29 cellular contexts compared by ENCODE assay signal in genomic region chr5:159073030-159073429, GRCh38. TPM values are rescaled to one million over a fixed set of nuclear protein-coding genes. Genes with fewer than 3 reads are reported as not detected.
DNase-seq lines count a peak whose midpoint lies in the region; ATAC-seq and TF ChIP-seq lines count a peak whose summit lies in the region.
"Had no signal": no experiment of that assay in that cellular context is flagged by ENCODE, and none has a peak within 500 bp of the region (broad histone marks: within the 10 kb centered on the region; RNA-seq: fewer than 3 reads in every experiment).

No MANE protein-coding gene starts in this region.

- H3K4me1 ChIP-seq in CD4-positive, alpha-beta memory T cell (ENCODE audit: insufficient read depth, low read length): no peaks in the 10 kb centered on the region
- H3K4me1 ChIP-seq in GM23338 (ENCODE audit: insufficient read depth): peaks cover 13% of the 10 kb centered on the region

- no peak overlapping the region for H3K4me3 ChIP-seq in CD4-positive, alpha-beta memory T cell (ENCODE audit: low read length in 2 of 2)
- no peak overlapping the region for H3K4me3 ChIP-seq in GM23338
- H3K4me3 ChIP-seq: gastroesophageal sphincter, lung, stomach had no signal

- no peak overlapping the region for H2AFZ ChIP-seq in GM23338

- H3K4me2 ChIP-seq in GM23338: no peak overlapping the region
- H3K4me2 ChIP-seq: KMS-11, SK-N-SH had no signal

- ATAC-seq in memory B cell (ENCODE audit: low read depth) (no peak), GM23338 (no peak)
- no peak for ATAC-seq in stimulated activated naive B cell treated with anti-CD40 and anti-IgM and Interleukin-4, amounts not matched to agents 10 μg/mL and 1 μg/mL and 100 μg/mL, for 72 hours (replicated peaks)
- ATAC-seq: gastroesophageal sphincter, HCT116 had no signal

- POLR2A ChIA-PET in CD4-positive, alpha-beta memory T cell (lab: Charles Lee; ENCODE audit: partially characterized antibody): no interaction called here

- no peak overlapping the region for H3K27ac ChIP-seq in CD4-positive, alpha-beta memory T cell (ENCODE audit: low read depth, low read length)
- no peak overlapping the region for H3K27ac ChIP-seq in GM23338 (ENCODE audit: low read depth)
- H3K27ac ChIP-seq: KMS-11, stomach, VCaP had no signal

- no peaks in the 10 kb centered on the region for H3K79me2 ChIP-seq in GM23338 (replicated peaks; ENCODE audit: insufficient read depth)

- intact Hi-C loops in CD4-positive, alpha-beta memory T cell (cut with micrococcal nuclease): no loop called here

- in situ Hi-C loops in G401 (cut with HindIII; ENCODE audit: low sequenced_read_pairs): no loop called here

- CTCF ChIA-PET in CD4-positive, alpha-beta memory T cell (lab: Charles Lee; ENCODE audit: partially characterized antibody): no interaction called here

- DNase-seq in G401 (ENCODE audit: low spot score) (peak; percentile 68), NCI-H526 treated with DMSO at 0.1 percent for 48 hours (lab: John Stamatoyannopoulos, UW) (peak; percentile 15), memory B cell (ENCODE audit: low spot score in 2 of 2) (no peak), NCI-H2029 (lab: John Stamatoyannopoulos, UW) (no peak), GM23338 (ENCODE audit: low spot score) (no peak), LoVo (ENCODE audit: low spot score) (no peak)
- no peak for DNase-seq in stimulated activated naive B cell treated with anti-CD40 and anti-IgM and Interleukin-4, amounts not matched to agents 10 μg/mL and 1 μg/mL and 100 μg/mL, for 72 hours
- DNase-seq in CD4-positive, alpha-beta memory T cell: no peak
- DNase-seq: activated CD4-positive, alpha-beta T cell treated with anti-CD3 and anti-CD28 coated beads, Interleukin-2, amount 50 U/mL, for 1 hour; CD4-positive, CD25-positive, alpha-beta regulatory T cell; cerebellar nuclear complex; effector CD4-positive, alpha-beta T cell; erythroblast; kidney; NCI-H187 treated with DMSO at 0.1 percent for 48 hours; NCI-H510A; nucleus accumbens; retina; SK-N-SH; stimulated activated CD4-positive, alpha-beta T cell treated with anti-CD3 and anti-CD28 coated beads, Interleukin-12 subunit alpha, Interleukin-12 subunit beta, amount 100 ng/mL, for 4 hours; stomach had no signal

- no peaks in the 10 kb centered on the region for H3K36me3 ChIP-seq in CD4-positive, alpha-beta memory T cell (ENCODE audit: insufficient read depth, low read length)
- H3K36me3 ChIP-seq in GM23338 (ENCODE audit: insufficient read depth): no peaks in the 10 kb centered on the region
- H3K36me3 ChIP-seq: stomach had no signal

- no peaks in the 10 kb centered on the region for H3K27me3 ChIP-seq in CD4-positive, alpha-beta memory T cell (ENCODE audit: insufficient read depth, low read length)
- H3K27me3 ChIP-seq in GM23338 (ENCODE audit: insufficient read depth): no peaks in the 10 kb centered on the region

- H3K27me3 Mint-ChIP-seq in memory B cell: no peaks in the 10 kb centered on the region
- no peaks in the 10 kb centered on the region for H3K27me3 Mint-ChIP-seq in stimulated activated naive B cell treated with anti-CD40 and anti-IgM and Interleukin-4, amounts not matched to agents 10 μg/mL and 1 μg/mL and 100 μg/mL, for 72 hours
- peaks cover 9 to 11% of the 10 kb centered on the region in 2 donors for H3K27me3 Mint-ChIP-seq in CD4-positive, alpha-beta memory T cell
- H3K27me3 Mint-ChIP-seq in GM23338 (ENCODE audit: insufficient read depth, low read depth, poor library complexity): peaks cover 6% of the 10 kb centered on the region

- TF ChIP-seq CTCF in GM23338 (conservative IDR thresholded peaks at IDR 0.05; ENCODE audit: low read depth in 2 of 2): no peak

- peaks cover 43% of the 10 kb centered on the region for H3K36me3 Mint-ChIP-seq in memory B cell
- peaks cover 47 to 70% of the 10 kb centered on the region in 2 donors for H3K36me3 Mint-ChIP-seq in stimulated activated naive B cell treated with anti-CD40 and anti-IgM and Interleukin-4, amounts not matched to agents 10 μg/mL and 1 μg/mL and 100 μg/mL, for 72 hours
- no peaks in the 10 kb centered on the region for H3K36me3 Mint-ChIP-seq in CD4-positive, alpha-beta memory T cell
- no peaks in the 10 kb centered on the region for H3K36me3 Mint-ChIP-seq in GM23338 (ENCODE audit: low read depth)
- H3K36me3 Mint-ChIP-seq: activated naive CD8-positive, alpha-beta T cell; CD4-positive, CD25-positive, alpha-beta regulatory T cell had no signal

- H3K4me1 Mint-ChIP-seq in memory B cell (peaks cover 44% of the 10 kb centered on the region), GM23338 (peaks cover 20% of the 10 kb centered on the region)
- H3K4me1 Mint-ChIP-seq in stimulated activated naive B cell treated with anti-CD40 and anti-IgM and Interleukin-4, amounts not matched to agents 10 μg/mL and 1 μg/mL and 100 μg/mL, for 72 hours: peaks cover 33 to 34% of the 10 kb centered on the region in 2 donors
- H3K4me1 Mint-ChIP-seq in CD4-positive, alpha-beta memory T cell: peaks cover 0 to 9% (median 4%) of the 10 kb centered on the region in 4 donors

- H3F3A ChIP-seq in GM23338 (replicated peaks; ENCODE audit: low read depth): no peaks in the 10 kb centered on the region; the same call in 1 of the 2 replicates

- peak overlapping the region; percentile 78 for H3K27ac Mint-ChIP-seq in memory B cell
- peak overlapping the region; percentile 57 for H3K27ac Mint-ChIP-seq in stimulated activated naive B cell treated with anti-CD40 and anti-IgM and Interleukin-4, amounts not matched to agents 10 μg/mL and 1 μg/mL and 100 μg/mL, for 72 hours
- no peak overlapping the region for H3K27ac Mint-ChIP-seq in CD4-positive, alpha-beta memory T cell
- no peak overlapping the region for H3K27ac Mint-ChIP-seq in GM23338
- H3K27ac Mint-ChIP-seq: activated naive CD8-positive, alpha-beta T cell; CD4-positive, CD25-positive, alpha-beta regulatory T cell had no signal

- H3K4me3 Mint-ChIP-seq in memory B cell: no peak overlapping the region
- H3K4me3 Mint-ChIP-seq in stimulated activated naive B cell treated with anti-CD40 and anti-IgM and Interleukin-4, amounts not matched to agents 10 μg/mL and 1 μg/mL and 100 μg/mL, for 72 hours: no peak overlapping the region
- no peak overlapping the region for H3K4me3 Mint-ChIP-seq in CD4-positive, alpha-beta memory T cell
- no peak overlapping the region for H3K4me3 Mint-ChIP-seq in GM23338
- H3K4me3 Mint-ChIP-seq: activated naive CD8-positive, alpha-beta T cell; CD4-positive, CD25-positive, alpha-beta regulatory T cell had no signal

- H3K9me2 ChIP-seq in GM23338 (ENCODE audit: insufficient read depth): no peaks in the 10 kb centered on the region
- H3K9me2 ChIP-seq: SK-N-SH had no signal

- H3K9me3 Mint-ChIP-seq in memory B cell (no peaks in the 10 kb centered on the region), GM23338 (no peaks in the 10 kb centered on the region)
- H3K9me3 Mint-ChIP-seq in stimulated activated naive B cell treated with anti-CD40 and anti-IgM and Interleukin-4, amounts not matched to agents 10 μg/mL and 1 μg/mL and 100 μg/mL, for 72 hours: no peaks in the 10 kb centered on the region
- no peaks in the 10 kb centered on the region for H3K9me3 Mint-ChIP-seq in CD4-positive, alpha-beta memory T cell
- H3K9me3 Mint-ChIP-seq: CD4-positive, CD25-positive, alpha-beta regulatory T cell had no signal

- no peaks in the 10 kb centered on the region for H3K9me3 ChIP-seq in CD4-positive, alpha-beta memory T cell (ENCODE audit: control insufficient read depth in 1 of 2, low read length in 2 of 2)
- H3K9me3 ChIP-seq: gastroesophageal sphincter, SK-N-SH, stomach had no signal

- no peaks in the 10 kb centered on the region for H4K20me1 ChIP-seq in GM23338 (replicated peaks; ENCODE audit: insufficient read depth)

TF ChIP-seq in GM23338, 12 proteins besides CTCF, POLR2A, EP300 and RAD21 (continues in another document):
- no peak for TF ChIP-seq NANOG (IDR thresholded peaks at IDR 0.05; ENCODE audit: borderline replicate concordance)
- no peak for TF ChIP-seq EZH2phosphoT487 (IDR thresholded peaks at IDR 0.05; ENCODE audit: unreplicated experiment)
- TF ChIP-seq ETS1 (IDR thresholded peaks at IDR 0.05): no peak

RNA-seq across cellular contexts. Expression of gene EBF1, which starts 26.7 kb away (rescaled TPM):
- not detected in 2 replicates for total RNA-seq in G401 (2014; rRNA removed; shearing (Covaris generic))
- 1 to 10 TPM in 1 of 2 experiments, under 1 TPM in 1; 0.35 to 1.4 TPM for total RNA-seq in CD4-positive, alpha-beta memory T cell
- polyA plus RNA-seq in CD4-positive, alpha-beta memory T cell: under 1 TPM; 0.12 to 0.18 TPM
- 0.38 TPM in 1 of 2 replicates, not detected in the other for total RNA-seq in GM23338 (2014; rRNA removed; shearing (Covaris generic))
- 0.28 and 0.53 TPM in 2 replicates for polyA plus RNA-seq in GM23338 (2016; fragmentation: Nextera tagmentation; extraction: Ambion mirVana)
- total RNA-seq: HT-29, RPMI7951 had no signal

Comparison
In these comparisons a context has a peak if more than half of its experiments do, and no peak if none do; other contexts are left out.
1. DNase-seq: peak in G401 (single experiment) and NCI-H526 treated with DMSO at 0.1 percent for 48 hours (single experiment); none in memory B cell (0 of 2), stimulated activated naive B cell treated with anti-CD40 and anti-IgM and Interleukin-4, amounts not matched to agents 10 μg/mL and 1 μg/mL and 100 μg/mL, for 72 hours (single experiment), NCI-H2029 (single experiment), CD4-positive, alpha-beta memory T cell (0 of 5), GM23338 (single experiment) and LoVo (single experiment).
2. H3K27ac Mint-ChIP-seq: peak in memory B cell (single experiment) and stimulated activated naive B cell treated with anti-CD40 and anti-IgM and Interleukin-4, amounts not matched to agents 10 μg/mL and 1 μg/mL and 100 μg/mL, for 72 hours (single experiment); none in CD4-positive, alpha-beta memory T cell (0 of 7) and GM23338 (single experiment).